In the genomic region with DNA sequence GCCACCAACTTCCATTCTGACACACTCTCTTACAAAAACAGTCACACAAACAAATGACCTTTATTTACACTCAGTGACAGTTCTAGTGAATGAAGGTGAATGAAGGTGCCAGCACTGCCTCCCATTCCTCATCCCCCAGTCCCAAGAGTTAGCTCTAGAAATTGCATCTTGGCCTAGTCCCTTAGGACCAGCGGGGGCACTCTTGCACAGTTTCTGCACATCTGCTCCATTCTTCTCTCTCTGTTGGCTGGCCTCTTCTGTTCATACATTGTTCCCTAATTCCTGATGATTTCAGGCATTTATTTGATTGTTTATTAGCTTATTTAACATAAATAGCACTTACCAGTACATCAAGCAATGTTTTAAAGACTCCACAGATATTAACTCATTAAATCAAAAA, we compare ENCODE assay signal across 11 cellular contexts. TPM values are rescaled to one million over a fixed set of nuclear protein-coding genes. Genes with fewer than 3 reads are reported as not detected.
DNase-seq lines count a peak whose midpoint lies in the region; ATAC-seq and TF ChIP-seq lines count a peak whose summit lies in the region.
"Had no signal": no experiment of that assay in that cellular context is flagged by ENCODE, and none has a peak within 500 bp of the region (broad histone marks: within the 10 kb centered on the region; RNA-seq: fewer than 3 reads in every experiment).

No MANE protein-coding gene starts in this region.

- H3K27ac ChIP-seq in adrenal gland (no peak overlapping the region), right cardiac atrium (ENCODE audit: low read length) (no peak overlapping the region)

- TF ChIP-seq POLR2A in adrenal gland (IDR thresholded peaks at IDR 0.05): no peak

- no peaks in the 10 kb centered on the region for H3K9me3 Mint-ChIP-seq in activated naive CD4-positive, alpha-beta T cell treated with anti-CD3 and anti-CD28 coated beads, Interleukin-2, amount 10 ng/mL, durations not matched to agents 7 days and 5 days
- H3K9me3 Mint-ChIP-seq: stimulated activated memory B cell treated with anti-CD40 and anti-IgM and Interleukin-4, amounts not matched to agents 10 μg/mL and 1 μg/mL and 100 μg/mL, for 72 hours had no signal

- TF ChIP-seq CTCF in adrenal gland (IDR thresholded peaks at IDR 0.05): peak in 1 of 6 experiments; percentile 20

- no peak overlapping the region for H3K4me3 ChIP-seq in HAP-1
- H3K4me3 ChIP-seq in adrenal gland: no peak overlapping the region
- H3K4me3 ChIP-seq in right cardiac atrium (ENCODE audit: low read length): no peak overlapping the region

- no peaks in the 10 kb centered on the region for H3K4me1 Mint-ChIP-seq in activated naive CD4-positive, alpha-beta T cell treated with anti-CD3 and anti-CD28 coated beads, Interleukin-2, amount 10 ng/mL, durations not matched to agents 7 days and 5 days
- H3K4me1 Mint-ChIP-seq: stimulated activated memory B cell treated with anti-CD40 and anti-IgM and Interleukin-4, amounts not matched to agents 10 μg/mL and 1 μg/mL and 100 μg/mL, for 72 hours had no signal

- H3K36me3 ChIP-seq in HAP-1 (replicated peaks): no peaks in the 10 kb centered on the region
- no peaks in the 10 kb centered on the region for H3K36me3 ChIP-seq in adrenal gland (replicated peaks in 1 of 2)

- peak; percentile 9 for DNase-seq in COR-L47 (lab: John Stamatoyannopoulos, UW)
- peak; percentile 31 to 38 for DNase-seq in HAP-1 (ENCODE audit: low spot score in 2 of 2)
- DNase-seq in SK-N-DZ (ENCODE audit: low spot score): peak; percentile 15
- DNase-seq in iPS-NIHi7 (ENCODE audit: extremely low spot score): peak; percentile 65
- no peak for DNase-seq in adrenal gland
- DNase-seq in activated naive CD4-positive, alpha-beta T cell treated with anti-CD3 and anti-CD28 coated beads, Interleukin-2, amount 10 ng/mL, durations not matched to agents 7 days and 5 days: no peak
- DNase-seq in right cardiac atrium: no peak
- DNase-seq: cerebellar nuclear complex had no signal

- no peaks in the 10 kb centered on the region for H3K4me1 ChIP-seq in HAP-1
- H3K4me1 ChIP-seq in adrenal gland (replicated peaks in 1 of 2): peaks cover 0 to 54% of the 10 kb centered on the region in 2 donors
- H3K4me1 ChIP-seq in right cardiac atrium (ENCODE audit: control insufficient read depth, insufficient read depth, low read length): peaks cover 3% of the 10 kb centered on the region

- intact Hi-C loops in adrenal gland (cut with DNase I): no loop called here
- intact Hi-C loops in right cardiac atrium (cut with DNase I): loop anchor here in 1 of 4 donors (10.0 kb wide), 1 partner anchor 55 kb away; no protein-coding TSS in a partner anchor

- H3K4me3 Mint-ChIP-seq in activated naive CD4-positive, alpha-beta T cell treated with anti-CD3 and anti-CD28 coated beads, Interleukin-2, amount 10 ng/mL, durations not matched to agents 7 days and 5 days: no peak overlapping the region
- H3K4me3 Mint-ChIP-seq: stimulated activated memory B cell treated with anti-CD40 and anti-IgM and Interleukin-4, amounts not matched to agents 10 μg/mL and 1 μg/mL and 100 μg/mL, for 72 hours had no signal

- no peaks in the 10 kb centered on the region for H3K9me3 ChIP-seq in HAP-1
- no peaks in the 10 kb centered on the region for H3K9me3 ChIP-seq in adrenal gland (replicated peaks in 1 of 3)
- no peaks in the 10 kb centered on the region for H3K9me3 ChIP-seq in right cardiac atrium (ENCODE audit: control insufficient read depth, low read length)

- H3K36me3 Mint-ChIP-seq in activated naive CD4-positive, alpha-beta T cell treated with anti-CD3 and anti-CD28 coated beads, Interleukin-2, amount 10 ng/mL, durations not matched to agents 7 days and 5 days: no peaks in the 10 kb centered on the region
- H3K36me3 Mint-ChIP-seq: stimulated activated memory B cell treated with anti-CD40 and anti-IgM and Interleukin-4, amounts not matched to agents 10 μg/mL and 1 μg/mL and 100 μg/mL, for 72 hours had no signal

- in situ Hi-C loops in HAP-1 (cut with MboI; ENCODE audit: low sequenced_read_pairs): no loop called here

- H3K27me3 ChIP-seq in HAP-1 (ENCODE audit: low read depth): no peaks in the 10 kb centered on the region
- H3K27me3 ChIP-seq in adrenal gland: no peaks in the 10 kb centered on the region
- H3K27me3 ChIP-seq in right cardiac atrium (ENCODE audit: control insufficient read depth, insufficient read depth): no peaks in the 10 kb centered on the region

- WGBS in adrenal gland, 4 donors: 86 to 100% (median 97%) methylated on average over 1 of the region's 1 CpG
- WGBS in right cardiac atrium: 93% methylated on average over 1 of the region's 1 CpG

- CTCF ChIA-PET in activated naive CD4-positive, alpha-beta T cell treated with anti-CD3 and anti-CD28 coated beads, Interleukin-2, amount 10 ng/mL, durations not matched to agents 7 days and 5 days (lab: Charles Lee): interaction anchor here (0.6 to 1.1 kb wide), 2 partner anchors 10 to 110 kb away, joined by 3 read pairs; no protein-coding TSS in a partner anchor

- ATAC-seq in GM18873 (IDR thresholded peaks at IDR 0.05; ENCODE audit: low FRiP score, unreplicated experiment) (no peak), right cardiac atrium (no peak)
- ATAC-seq: sciatic nerve; stimulated activated memory B cell treated with anti-CD40 and anti-IgM and Interleukin-4, amounts not matched to agents 10 μg/mL and 1 μg/mL and 100 μg/mL, for 72 hours had no signal

- peaks cover 4% of the 10 kb centered on the region for H3K27me3 Mint-ChIP-seq in activated naive CD4-positive, alpha-beta T cell treated with anti-CD3 and anti-CD28 coated beads, Interleukin-2, amount 10 ng/mL, durations not matched to agents 7 days and 5 days

- no peak overlapping the region for H3K27ac Mint-ChIP-seq in activated naive CD4-positive, alpha-beta T cell treated with anti-CD3 and anti-CD28 coated beads, Interleukin-2, amount 10 ng/mL, durations not matched to agents 7 days and 5 days
- H3K27ac Mint-ChIP-seq: stimulated activated memory B cell treated with anti-CD40 and anti-IgM and Interleukin-4, amounts not matched to agents 10 μg/mL and 1 μg/mL and 100 μg/mL, for 72 hours had no signal

RNA-seq across cellular contexts. Expression of a gene that starts 30.9 kb away (rescaled TPM):
- polyA plus RNA-seq in SK-N-DZ (2014; cell fraction: cytosol; rRNA removed): 1.4 and 3.1 TPM in 2 replicates
- 0.49 and 0.73 TPM in 2 replicates for polyA plus RNA-seq in SK-N-DZ (2014; cell fraction: nucleus; rRNA removed)
- 10 to 100 TPM; 14.2 to 69.5 (median 24.3) TPM for total RNA-seq in adrenal gland
- polyA plus RNA-seq in adrenal gland: 10 to 100 TPM in 1 of 3 donors, 1 to 10 TPM in 2; 3.5 to 22.6 (median 5.5) TPM
- 10 to 100 TPM in 3 of 4 donors, 1 to 10 TPM in 1; 9.6 to 14.8 (median 12.9) TPM for total RNA-seq in right cardiac atrium
- polyA plus RNA-seq in right cardiac atrium: 2.9 TPM

Comparison
In these comparisons a context has a peak if more than half of its experiments do, and no peak if none do; other contexts are left out.
1. DNase-seq: peak in COR-L47 (single experiment), HAP-1 (2 of 2), SK-N-DZ (single experiment) and iPS-NIHi7 (single experiment); none in adrenal gland (0 of 7), activated naive CD4-positive, alpha-beta T cell treated with anti-CD3 and anti-CD28 coated beads, Interleukin-2, amount 10 ng/mL, durations not matched to agents 7 days and 5 days (single experiment) and right cardiac atrium (0 of 3).